Comparison of ENCODE assay signal across 8 cellular contexts in genomic region chr15:63600646-63601025, GRCh38. TPM values are rescaled to one million over a fixed set of nuclear protein-coding genes. Genes with fewer than 3 reads are reported as not detected.
DNase-seq lines count a peak whose midpoint lies in the region; TF ChIP-seq lines count a peak whose summit lies in the region.

No MANE protein-coding gene starts in this region.

- 0% methylated on average over 32 of the region's 58 CpGs for WGBS in suprapubic skin

- H3K9me3 ChIP-seq in SJCRH30 (replicated peaks), result no peaks in the 10 kb centered on the region
- H3K9me3 ChIP-seq in suprapubic skin, result no peaks in the 10 kb centered on the region

- no peaks in the 10 kb centered on the region for H3K36me3 ChIP-seq in H7 (replicated peaks; ENCODE audit: control insufficient read depth, insufficient read depth, low read length)
- no peaks in the 10 kb centered on the region for H3K36me3 ChIP-seq in SJCRH30
- no peaks in the 10 kb centered on the region for H3K36me3 ChIP-seq in suprapubic skin

- DNase-seq in GF-D8 (lab: John Stamatoyannopoulos, UW) (peak; percentile 51), H7 (peak; percentile 93), LNCaP clone FGC (ENCODE audit: low read depth) (peak; percentile 82), SJCRH30 (peak; percentile 68 to 77), germinal center (ENCODE audit: low spot score) (peak; percentile 90), occipital lobe (lab: John Stamatoyannopoulos, UW) (peak; percentile 81), suprapubic skin (ENCODE audit: low spot score in 2 of 2) (peak; percentile 88 to 90)
- peak; percentile 91 for DNase-seq in activated naive CD4-positive, alpha-beta T cell treated with Interleukin-2 at 50 U/mL for 16 hours

- TF ChIP-seq EP300 in suprapubic skin (IDR thresholded peaks at IDR 0.05), result no peak

- TF ChIP-seq CTCF in LNCaP clone FGC (IDR thresholded peaks at IDR 0.05; ENCODE audit: control insufficient read depth, extremely low read depth, insufficient read depth) (peak; percentile 40; the same call in 1 of the 2 replicates), suprapubic skin (IDR thresholded peaks at IDR 0.05) (peak in 1 of 2 donors; percentile 19)

- H3K27ac ChIP-seq in SJCRH30, result peak overlapping the region; percentile 55
- peak overlapping the region; percentile 84 for H3K27ac ChIP-seq in suprapubic skin

- H3K4me1 ChIP-seq in SJCRH30 (peaks cover 15% of the 10 kb centered on the region), suprapubic skin (peaks cover 61% of the 10 kb centered on the region)

- H3K4me3 ChIP-seq in H7 (ENCODE audit: insufficient read depth, low read depth, low read length), result peak overlapping the region; percentile 65
- peak overlapping the region; percentile 86 for H3K4me3 ChIP-seq in LNCaP clone FGC (ENCODE audit: low read depth, low read length)
- peak overlapping the region; percentile 66 for H3K4me3 ChIP-seq in SJCRH30
- H3K4me3 ChIP-seq in suprapubic skin, result peak overlapping the region; percentile 93

- peak; percentile 40 to 42 for TF ChIP-seq POLR2A in suprapubic skin (IDR thresholded peaks at IDR 0.05)

- H3K27me3 ChIP-seq in H7 (ENCODE audit: control insufficient read depth, insufficient read depth, low read length), result peaks cover 27% of the 10 kb centered on the region
- H3K27me3 ChIP-seq in SJCRH30, result no peaks in the 10 kb centered on the region
- H3K27me3 ChIP-seq in suprapubic skin, result no peaks in the 10 kb centered on the region

RNA-seq across cellular contexts. Expression of gene FBXL22, which starts 3.4 kb away (rescaled TPM):
- 0.26 and 0.90 TPM in 2 replicates for total RNA-seq in H7 (2014; rRNA removed; shearing (Covaris generic))
- total RNA-seq in SJCRH30 (2014; rRNA removed; shearing (Covaris generic)), result 0.10 and 0.34 TPM in 2 replicates
- total RNA-seq in occipital lobe, result 0.47 TPM
- total RNA-seq in suprapubic skin, result 1 to 10 TPM in 3 of 4 donors, not detected in 1; 1.5 to 2.2 (median 1.5) TPM

Comparison
In these comparisons a context has a peak if more than half of its experiments do, and no peak if none do; other contexts are left out.
1. Peak in every context shown above with its lines: DNase-seq, H3K4me3 ChIP-seq and H3K27ac ChIP-seq.